In the genomic region with DNA sequence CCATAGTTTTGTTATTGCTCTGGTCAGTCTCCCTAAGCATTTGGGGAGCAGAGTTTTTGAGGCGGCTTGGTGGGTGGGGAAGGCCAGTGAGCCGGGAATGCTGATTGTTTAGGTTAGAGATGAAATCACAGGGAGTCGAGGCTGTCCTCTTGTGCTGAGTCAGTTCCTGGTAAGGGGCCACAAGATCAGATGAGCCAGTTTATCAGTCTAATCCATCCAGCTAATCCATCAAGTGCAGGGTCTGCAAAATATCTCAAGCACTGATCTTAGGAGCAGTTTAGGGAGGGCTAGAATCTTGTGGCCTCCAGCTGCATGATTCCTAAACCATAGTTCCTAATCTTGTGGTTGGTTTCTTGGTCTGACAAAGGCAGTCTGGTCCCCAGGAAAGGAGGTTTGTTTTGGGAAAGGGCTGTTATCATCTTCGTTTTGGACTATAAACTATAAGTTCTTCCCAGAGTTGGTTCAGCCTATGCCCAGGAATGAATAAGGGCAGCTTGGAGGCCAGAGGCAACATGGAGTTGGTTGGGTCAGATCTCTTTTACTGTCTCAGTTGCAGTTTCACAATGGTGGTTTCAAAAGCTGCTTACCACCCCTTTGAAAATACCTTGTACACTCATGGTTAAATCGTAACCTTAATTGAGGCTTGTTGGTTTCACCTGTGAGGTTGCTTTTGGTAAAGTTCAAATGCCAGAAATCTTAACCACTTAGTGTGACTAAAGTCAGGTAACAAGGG, we compare ENCODE assay signal across 1 cellular context.
TF ChIP-seq lines count a peak whose summit lies in the region.

No MANE protein-coding gene starts in this region.

TF ChIP-seq in K562, 482 proteins besides CTCF, POLR2A, EP300 and RAD21 (continued from another document):
- TF ChIP-seq, protein P1, sequence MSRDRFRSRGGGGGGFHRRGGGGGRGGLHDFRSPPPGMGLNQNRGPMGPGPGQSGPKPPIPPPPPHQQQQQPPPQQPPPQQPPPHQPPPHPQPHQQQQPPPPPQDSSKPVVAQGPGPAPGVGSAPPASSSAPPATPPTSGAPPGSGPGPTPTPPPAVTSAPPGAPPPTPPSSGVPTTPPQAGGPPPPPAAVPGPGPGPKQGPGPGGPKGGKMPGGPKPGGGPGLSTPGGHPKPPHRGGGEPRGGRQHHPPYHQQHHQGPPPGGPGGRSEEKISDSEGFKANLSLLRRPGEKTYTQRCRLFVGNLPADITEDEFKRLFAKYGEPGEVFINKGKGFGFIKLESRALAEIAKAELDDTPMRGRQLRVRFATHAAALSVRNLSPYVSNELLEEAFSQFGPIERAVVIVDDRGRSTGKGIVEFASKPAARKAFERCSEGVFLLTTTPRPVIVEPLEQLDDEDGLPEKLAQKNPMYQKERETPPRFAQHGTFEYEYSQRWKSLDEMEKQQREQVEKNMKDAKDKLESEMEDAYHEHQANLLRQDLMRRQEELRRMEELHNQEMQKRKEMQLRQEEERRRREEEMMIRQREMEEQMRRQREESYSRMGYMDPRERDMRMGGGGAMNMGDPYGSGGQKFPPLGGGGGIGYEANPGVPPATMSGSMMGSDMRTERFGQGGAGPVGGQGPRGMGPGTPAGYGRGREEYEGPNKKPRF (IDR thresholded peaks at IDR 0.05; ENCODE audit: low read depth, low read length): no peak
- TF ChIP-seq RBM34 (IDR thresholded peaks at IDR 0.05; ENCODE audit: borderline replicate concordance, insufficient read depth, low read length) (no peak), FOSL1 (tag; conservative IDR thresholded peaks at IDR 0.05) (peak; percentile 62; the same call in 1 of the 2 replicates), NR3C1 (CRISPR knock-in tag; IDR thresholded peaks at IDR 0.05) (no peak), BCOR (IDR thresholded peaks at IDR 0.05) (no peak), CSDE1 (IDR thresholded peaks at IDR 0.05) (no peak), CBX8 (IDR thresholded peaks at IDR 0.05; ENCODE audit: borderline replicate concordance, extremely low read depth, low read depth, low read length, poor library complexity, severe bottlenecking) (no peak)
- TF ChIP-seq, protein P2, sequence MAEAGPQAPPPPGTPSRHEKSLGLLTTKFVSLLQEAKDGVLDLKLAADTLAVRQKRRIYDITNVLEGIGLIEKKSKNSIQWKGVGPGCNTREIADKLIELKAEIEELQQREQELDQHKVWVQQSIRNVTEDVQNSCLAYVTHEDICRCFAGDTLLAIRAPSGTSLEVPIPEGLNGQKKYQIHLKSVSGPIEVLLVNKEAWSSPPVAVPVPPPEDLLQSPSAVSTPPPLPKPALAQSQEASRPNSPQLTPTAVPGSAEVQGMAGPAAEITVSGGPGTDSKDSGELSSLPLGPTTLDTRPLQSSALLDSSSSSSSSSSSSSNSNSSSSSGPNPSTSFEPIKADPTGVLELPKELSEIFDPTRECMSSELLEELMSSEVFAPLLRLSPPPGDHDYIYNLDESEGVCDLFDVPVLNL (CRISPR knock-in tag; IDR thresholded peaks at IDR 0.05; ENCODE audit: low read depth): no peak
